Comparison of ENCODE assay signal across 9 cellular contexts in genomic region chr3:195160257-195160898, GRCh38.
DNase-seq lines count a peak whose midpoint lies in the region; ATAC-seq, FAIRE-seq and TF ChIP-seq lines count a peak whose summit lies in the region.
"Had no signal": no experiment of that assay in that cellular context is flagged by ENCODE, and none has a peak within 500 bp of the region (broad histone marks: within the 10 kb centered on the region; RNA-seq: fewer than 3 reads in every experiment).

No MANE protein-coding gene starts in this region.

- DNase-seq in HTR-8/SVneo (ENCODE audit: insufficient read length, low spot score) (peak; percentile 59), astrocyte of the hippocampus (ENCODE audit: low read depth, low spot score) (peak; percentile 53), islet precursor cell (peak; percentile 91), GM12892 (ENCODE audit: insufficient read length) (no peak)
- no peak for DNase-seq in activated CD4-positive, alpha-beta T cell treated with anti-CD3 and anti-CD28 coated beads for 1 hour
- DNase-seq in stimulated activated CD8-positive, alpha-beta memory T cell treated with anti-CD3 and anti-CD28 coated beads, Interleukin-4, amount 100 ng/mL, for 48 hours = no peak

- FAIRE-seq in HTR-8/SVneo (lab: Jason Lieb, UNC) = no peak
- FAIRE-seq in GM12892 (lab: Jason Lieb, UNC) = no peak

- ATAC-seq in GM21423 (IDR thresholded peaks at IDR 0.05; ENCODE audit: unreplicated experiment) = no peak

- H3K27ac ChIP-seq in temporal lobe (ENCODE audit: low read depth, low read length) = peak overlapping the region; percentile 22
- H3K27ac ChIP-seq: HL-60 had no signal

- TF ChIP-seq POLR2A in GM12892 (IDR thresholded peaks at IDR 0.05; ENCODE audit: low read depth, low read length) = no peak

Comparison
In these comparisons a context has a peak if more than half of its experiments do, and no peak if none do; other contexts are left out.
1. DNase-seq: peak in HTR-8/SVneo (single experiment), astrocyte of the hippocampus (single experiment) and islet precursor cell (single experiment); none in GM12892 (single experiment), activated CD4-positive, alpha-beta T cell treated with anti-CD3 and anti-CD28 coated beads for 1 hour (single experiment) and stimulated activated CD8-positive, alpha-beta memory T cell treated with anti-CD3 and anti-CD28 coated beads, Interleukin-4, amount 100 ng/mL, for 48 hours (single experiment).